1 cellular context compared by ENCODE assay signal in genomic region chr1:235063068-235063765, GRCh38.
TF ChIP-seq lines count a peak whose summit lies in the region.

No MANE protein-coding gene starts in this region.

TF ChIP-seq in HepG2, 621 proteins besides CTCF, POLR2A, EP300 and RAD21 (continued from another document and continues in another):
- TF ChIP-seq PATZ1 (CRISPR knock-in tag; IDR thresholded peaks at IDR 0.05) (no peak), KDM1A (CRISPR knock-in tag; IDR thresholded peaks at IDR 0.05) (no peak), ZNF687 (CRISPR knock-in tag; IDR thresholded peaks at IDR 0.05) (peak; percentile 46), ZC3H13 (CRISPR knock-in tag; IDR thresholded peaks at IDR 0.05) (peak; percentile 64; the same call in 1 of the 2 replicates), YEATS2 (CRISPR knock-in tag; IDR thresholded peaks at IDR 0.05; ENCODE audit: borderline replicate concordance) (no peak), TERF1 (CRISPR knock-in tag; IDR thresholded peaks at IDR 0.05) (no peak), CENPX (CRISPR knock-in tag; IDR thresholded peaks at IDR 0.05) (no peak), ZNF10 (CRISPR knock-in tag; IDR thresholded peaks at IDR 0.05; ENCODE audit: borderline replicate concordance, low read depth) (no peak), ZNF724P (CRISPR knock-in tag; IDR thresholded peaks at IDR 0.05; ENCODE audit: borderline replicate concordance) (no peak), SP1 (IDR thresholded peaks at IDR 0.05) (no peak), SP1 (CRISPR knock-in tag; IDR thresholded peaks at IDR 0.05) (no peak), MYNN (CRISPR knock-in tag; IDR thresholded peaks at IDR 0.05; ENCODE audit: low read depth) (no peak), BORCS8-MEF2B (CRISPR knock-in tag; IDR thresholded peaks at IDR 0.05) (no peak), HDAC1 (CRISPR knock-in tag; IDR thresholded peaks at IDR 0.05) (no peak), PAF1 (CRISPR knock-in tag; IDR thresholded peaks at IDR 0.05) (0 out of 2 replicates have a peak, but pooled peaks have one; percentile 34), MTF2 (CRISPR knock-in tag; IDR thresholded peaks at IDR 0.05; ENCODE audit: borderline replicate concordance) (0 out of 2 replicates have a peak, but pooled peaks have one; percentile 46), MIER3 (CRISPR knock-in tag; IDR thresholded peaks at IDR 0.05; ENCODE audit: borderline replicate concordance) (no peak), CBX2 (IDR thresholded peaks at IDR 0.05; ENCODE audit: low read depth, low read length) (no peak), CBX2 (CRISPR knock-in tag; IDR thresholded peaks at IDR 0.05; ENCODE audit: low read depth) (no peak), TP53 (CRISPR knock-in tag; conservative IDR thresholded peaks at IDR 0.05) (no peak), ZNF510 (CRISPR knock-in tag; IDR thresholded peaks at IDR 0.05; ENCODE audit: low read depth) (no peak), SOX13 (IDR thresholded peaks at IDR 0.05) (no peak), SOX13 (CRISPR knock-in tag; conservative IDR thresholded peaks at IDR 0.05 in 1 of 2, IDR thresholded peaks at IDR 0.05 in 1 of 2) (no peak), ZNF672 (CRISPR knock-in tag; IDR thresholded peaks at IDR 0.05) (peak; percentile 76; the same call in 1 of the 2 replicates), ZNF205 (CRISPR knock-in tag; IDR thresholded peaks at IDR 0.05) (no peak), SSRP1 (CRISPR knock-in tag; IDR thresholded peaks at IDR 0.05) (peak; percentile 9; the same call in 1 of the 2 replicates), ZNF614 (CRISPR knock-in tag; IDR thresholded peaks at IDR 0.05; ENCODE audit: borderline replicate concordance) (no peak), HNF4G (IDR thresholded peaks at IDR 0.05; ENCODE audit: borderline replicate concordance, low read depth, low read length) (no peak), HNF4G (CRISPR knock-in tag; IDR thresholded peaks at IDR 0.05; ENCODE audit: borderline replicate concordance, low read depth) (no peak), ZNF766 (CRISPR knock-in tag; IDR thresholded peaks at IDR 0.05; ENCODE audit: borderline replicate concordance) (no peak), IKZF4 (CRISPR knock-in tag; IDR thresholded peaks at IDR 0.05; ENCODE audit: borderline replicate concordance, low read depth, not compliant biosample characterization) (no peak), HNRNPK (IDR thresholded peaks at IDR 0.05; ENCODE audit: low read depth, low read length, poor library complexity, severe bottlenecking) (no peak), KLF12 (CRISPR knock-in tag; IDR thresholded peaks at IDR 0.05; ENCODE audit: borderline replicate concordance) (no peak), SAP130 (CRISPR knock-in tag; IDR thresholded peaks at IDR 0.05; ENCODE audit: low read depth) (no peak), FOSL1 (CRISPR knock-in tag; IDR thresholded peaks at IDR 0.05; ENCODE audit: borderline replicate concordance) (no peak), MEF2D (CRISPR knock-in tag; IDR thresholded peaks at IDR 0.05) (no peak), TAF1 (CRISPR knock-in tag; IDR thresholded peaks at IDR 0.05) (no peak), ZNF556 (CRISPR knock-in tag; IDR thresholded peaks at IDR 0.05; ENCODE audit: borderline replicate concordance) (no peak), ISX (CRISPR knock-in tag; conservative IDR thresholded peaks at IDR 0.05) (no peak), ZMYM2 (CRISPR knock-in tag; IDR thresholded peaks at IDR 0.05) (no peak), CSRNP1 (CRISPR knock-in tag; IDR thresholded peaks at IDR 0.05) (no peak), ZMYM3 (CRISPR knock-in tag; IDR thresholded peaks at IDR 0.05) (no peak), ZNF414 (CRISPR knock-in tag; IDR thresholded peaks at IDR 0.05) (0 out of 2 replicates have a peak, but pooled peaks have one; percentile 7)
- TF ChIP-seq, protein P1, sequence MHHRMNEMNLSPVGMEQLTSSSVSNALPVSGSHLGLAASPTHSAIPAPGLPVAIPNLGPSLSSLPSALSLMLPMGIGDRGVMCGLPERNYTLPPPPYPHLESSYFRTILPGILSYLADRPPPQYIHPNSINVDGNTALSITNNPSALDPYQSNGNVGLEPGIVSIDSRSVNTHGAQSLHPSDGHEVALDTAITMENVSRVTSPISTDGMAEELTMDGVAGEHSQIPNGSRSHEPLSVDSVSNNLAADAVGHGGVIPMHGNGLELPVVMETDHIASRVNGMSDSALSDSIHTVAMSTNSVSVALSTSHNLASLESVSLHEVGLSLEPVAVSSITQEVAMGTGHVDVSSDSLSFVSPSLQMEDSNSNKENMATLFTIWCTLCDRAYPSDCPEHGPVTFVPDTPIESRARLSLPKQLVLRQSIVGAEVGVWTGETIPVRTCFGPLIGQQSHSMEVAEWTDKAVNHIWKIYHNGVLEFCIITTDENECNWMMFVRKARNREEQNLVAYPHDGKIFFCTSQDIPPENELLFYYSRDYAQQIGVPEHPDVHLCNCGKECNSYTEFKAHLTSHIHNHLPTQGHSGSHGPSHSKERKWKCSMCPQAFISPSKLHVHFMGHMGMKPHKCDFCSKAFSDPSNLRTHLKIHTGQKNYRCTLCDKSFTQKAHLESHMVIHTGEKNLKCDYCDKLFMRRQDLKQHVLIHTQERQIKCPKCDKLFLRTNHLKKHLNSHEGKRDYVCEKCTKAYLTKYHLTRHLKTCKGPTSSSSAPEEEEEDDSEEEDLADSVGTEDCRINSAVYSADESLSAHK (CRISPR knock-in tag; IDR thresholded peaks at IDR 0.05; ENCODE audit: borderline replicate concordance): no peak
- TF ChIP-seq, protein P2, sequence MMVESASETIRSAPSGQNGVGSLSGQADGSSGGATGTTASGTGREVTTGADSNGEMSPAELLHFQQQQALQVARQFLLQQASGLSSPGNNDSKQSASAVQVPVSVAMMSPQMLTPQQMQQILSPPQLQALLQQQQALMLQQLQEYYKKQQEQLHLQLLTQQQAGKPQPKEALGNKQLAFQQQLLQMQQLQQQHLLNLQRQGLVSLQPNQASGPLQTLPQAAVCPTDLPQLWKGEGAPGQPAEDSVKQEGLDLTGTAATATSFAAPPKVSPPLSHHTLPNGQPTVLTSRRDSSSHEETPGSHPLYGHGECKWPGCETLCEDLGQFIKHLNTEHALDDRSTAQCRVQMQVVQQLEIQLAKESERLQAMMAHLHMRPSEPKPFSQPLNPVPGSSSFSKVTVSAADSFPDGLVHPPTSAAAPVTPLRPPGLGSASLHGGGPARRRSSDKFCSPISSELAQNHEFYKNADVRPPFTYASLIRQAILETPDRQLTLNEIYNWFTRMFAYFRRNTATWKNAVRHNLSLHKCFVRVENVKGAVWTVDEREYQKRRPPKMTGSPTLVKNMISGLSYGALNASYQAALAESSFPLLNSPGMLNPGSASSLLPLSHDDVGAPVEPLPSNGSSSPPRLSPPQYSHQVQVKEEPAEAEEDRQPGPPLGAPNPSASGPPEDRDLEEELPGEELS (CRISPR knock-in tag; IDR thresholded peaks at IDR 0.05): no peak
- TF ChIP-seq, protein P3, sequence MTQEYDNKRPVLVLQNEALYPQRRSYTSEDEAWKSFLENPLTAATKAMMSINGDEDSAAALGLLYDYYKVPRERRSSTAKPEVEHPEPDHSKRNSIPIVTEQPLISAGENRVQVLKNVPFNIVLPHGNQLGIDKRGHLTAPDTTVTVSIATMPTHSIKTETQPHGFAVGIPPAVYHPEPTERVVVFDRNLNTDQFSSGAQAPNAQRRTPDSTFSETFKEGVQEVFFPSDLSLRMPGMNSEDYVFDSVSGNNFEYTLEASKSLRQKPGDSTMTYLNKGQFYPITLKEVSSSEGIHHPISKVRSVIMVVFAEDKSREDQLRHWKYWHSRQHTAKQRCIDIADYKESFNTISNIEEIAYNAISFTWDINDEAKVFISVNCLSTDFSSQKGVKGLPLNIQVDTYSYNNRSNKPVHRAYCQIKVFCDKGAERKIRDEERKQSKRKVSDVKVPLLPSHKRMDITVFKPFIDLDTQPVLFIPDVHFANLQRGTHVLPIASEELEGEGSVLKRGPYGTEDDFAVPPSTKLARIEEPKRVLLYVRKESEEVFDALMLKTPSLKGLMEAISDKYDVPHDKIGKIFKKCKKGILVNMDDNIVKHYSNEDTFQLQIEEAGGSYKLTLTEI (CRISPR knock-in tag; conservative IDR thresholded peaks at IDR 0.05): no peak
- TF ChIP-seq, protein P4, sequence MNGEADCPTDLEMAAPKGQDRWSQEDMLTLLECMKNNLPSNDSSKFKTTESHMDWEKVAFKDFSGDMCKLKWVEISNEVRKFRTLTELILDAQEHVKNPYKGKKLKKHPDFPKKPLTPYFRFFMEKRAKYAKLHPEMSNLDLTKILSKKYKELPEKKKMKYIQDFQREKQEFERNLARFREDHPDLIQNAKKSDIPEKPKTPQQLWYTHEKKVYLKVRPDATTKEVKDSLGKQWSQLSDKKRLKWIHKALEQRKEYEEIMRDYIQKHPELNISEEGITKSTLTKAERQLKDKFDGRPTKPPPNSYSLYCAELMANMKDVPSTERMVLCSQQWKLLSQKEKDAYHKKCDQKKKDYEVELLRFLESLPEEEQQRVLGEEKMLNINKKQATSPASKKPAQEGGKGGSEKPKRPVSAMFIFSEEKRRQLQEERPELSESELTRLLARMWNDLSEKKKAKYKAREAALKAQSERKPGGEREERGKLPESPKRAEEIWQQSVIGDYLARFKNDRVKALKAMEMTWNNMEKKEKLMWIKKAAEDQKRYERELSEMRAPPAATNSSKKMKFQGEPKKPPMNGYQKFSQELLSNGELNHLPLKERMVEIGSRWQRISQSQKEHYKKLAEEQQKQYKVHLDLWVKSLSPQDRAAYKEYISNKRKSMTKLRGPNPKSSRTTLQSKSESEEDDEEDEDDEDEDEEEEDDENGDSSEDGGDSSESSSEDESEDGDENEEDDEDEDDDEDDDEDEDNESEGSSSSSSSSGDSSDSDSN (CRISPR knock-in tag; IDR thresholded peaks at IDR 0.05): peak; percentile 18; the same call in 1 of the 2 replicates
- TF ChIP-seq, protein P5, sequence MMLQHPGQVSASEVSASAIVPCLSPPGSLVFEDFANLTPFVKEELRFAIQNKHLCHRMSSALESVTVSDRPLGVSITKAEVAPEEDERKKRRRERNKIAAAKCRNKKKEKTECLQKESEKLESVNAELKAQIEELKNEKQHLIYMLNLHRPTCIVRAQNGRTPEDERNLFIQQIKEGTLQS (CRISPR knock-in tag; IDR thresholded peaks at IDR 0.05): no peak
